ENCODE assay signal across 11 cellular contexts in genomic region chr1:206709772-206710456, GRCh38. TPM values are rescaled to one million over a fixed set of nuclear protein-coding genes. Genes with fewer than 3 reads are reported as not detected.
A peak's percentile ranks its signal among the peaks of the same experiment; 100 is the strongest.
DNase-seq lines count a peak whose midpoint lies in the region; ATAC-seq and TF ChIP-seq lines count a peak whose summit lies in the region.
"Had no signal": no experiment of that assay in that cellular context is flagged by ENCODE, and none has a peak within 500 bp of the region (broad histone marks: within the 10 kb centered on the region; RNA-seq: fewer than 3 reads in every experiment).

No MANE protein-coding gene starts in this region.

- TF ChIP-seq CTCF in body of pancreas (IDR thresholded peaks at IDR 0.05), result no peak
- TF ChIP-seq CTCF in right lobe of liver (IDR thresholded peaks at IDR 0.05), result no peak
- no peak for TF ChIP-seq CTCF in A673 (conservative IDR thresholded peaks at IDR 0.05; ENCODE audit: low read depth, low read length)

- BruUV-seq in A673 (replicated peaks; lab: Mats Ljungman, UMichigan), result no TSS peak

- in situ Hi-C loops in GM23248 (cut with MboI), result no loop called here

- ATAC-seq in body of pancreas, result no peak
- no peak for ATAC-seq in right lobe of liver
- ATAC-seq in HG03039 (IDR thresholded peaks at IDR 0.05; ENCODE audit: unreplicated experiment), result no peak
- no peak for ATAC-seq in HG03097 (IDR thresholded peaks at IDR 0.05; ENCODE audit: low FRiP score, unreplicated experiment)

- no peak overlapping the region for H3K27ac ChIP-seq in BLaER1
- H3K27ac ChIP-seq in GM23248, result peak overlapping the region; percentile 98
- peak overlapping the region; percentile 28 to 72 (median 59) for H3K27ac ChIP-seq in body of pancreas
- H3K27ac ChIP-seq in right lobe of liver, result peak overlapping the region in 2 of 3 donors; percentile 40 to 50
- H3K27ac ChIP-seq in SJCRH30, result no peak overlapping the region
- H3K27ac ChIP-seq in A673 (ENCODE audit: low read depth, low read length, poor library complexity, severe bottlenecking), result no peak overlapping the region

- CTCF ChIA-PET in A673 (lab: Charles Lee), result no interaction called here

- H3K27me3 ChIP-seq in BLaER1 (no peaks in the 10 kb centered on the region), GM23248 (replicated peaks; ENCODE audit: insufficient read depth) (no peaks in the 10 kb centered on the region), body of pancreas (no peaks in the 10 kb centered on the region), right lobe of liver (no peaks in the 10 kb centered on the region), SJCRH30 (no peaks in the 10 kb centered on the region), A673 (replicated peaks; ENCODE audit: insufficient read depth, low read depth, low read length, poor library complexity) (no peaks in the 10 kb centered on the region)

- H3K4me3 ChIP-seq in BLaER1 (no peak overlapping the region), GM23248 (no peak overlapping the region), body of pancreas (no peak overlapping the region), right lobe of liver (no peak overlapping the region), SJCRH30 (no peak overlapping the region), A673 (ENCODE audit: low read depth, low read length, poor library complexity, severe bottlenecking) (no peak overlapping the region)

- peak overlapping the region; percentile 90 for H3K4me2 ChIP-seq in BLaER1
- peak overlapping the region; percentile 53 for H3K4me2 ChIP-seq in GM23248 (ENCODE audit: unreplicated experiment)

- intact Hi-C loops in body of pancreas (cut with DNase I) (loop anchor here (10.0 kb wide), 1 partner anchor 75 kb away; no protein-coding TSS in a partner anchor), right lobe of liver (cut with DNase I) (no loop called here), A673 (cut with micrococcal nuclease; ENCODE audit: unreplicated experiment) (no loop called here)

- H4K20me1 ChIP-seq in BLaER1 (peaks cover 100% of the 10 kb centered on the region), GM23248 (ENCODE audit: insufficient read depth) (peaks cover 6% of the 10 kb centered on the region; the same call in 1 of the 2 replicates)

- 66 to 68% methylated on average over 5 of the region's 5 CpGs for WGBS in GM23248 (ENCODE audit: low coverage in 1 of 2, low lambda C conversion rate in 2 of 2, missing lambda C conversion rate in 2 of 2), 2 experiments
- 51 to 61% methylated on average over 5 of the region's 5 CpGs for WGBS in body of pancreas, 2 donors
- 62% methylated on average over 5 of the region's 5 CpGs for WGBS in right lobe of liver (ENCODE audit: insufficient coverage, low coverage, low lambda C conversion rate, missing lambda C conversion rate)

- POLR2A ChIA-PET in A673 (lab: Charles Lee; ENCODE audit: low non-redundant PET), result no interaction called here

- TF ChIP-seq POLR2A in body of pancreas (IDR thresholded peaks at IDR 0.05) (no peak), right lobe of liver (IDR thresholded peaks at IDR 0.05) (no peak)

- peaks cover 15% of the 10 kb centered on the region; the same call in 1 of the 2 replicates for H3K36me3 ChIP-seq in BLaER1
- no peaks in the 10 kb centered on the region for H3K36me3 ChIP-seq in GM23248 (ENCODE audit: low read depth)
- H3K36me3 ChIP-seq in body of pancreas (replicated peaks in 1 of 2; ENCODE audit: insufficient read depth in 1 of 2, low read depth in 2 of 2), result no peaks in the 10 kb centered on the region
- no peaks in the 10 kb centered on the region for H3K36me3 ChIP-seq in right lobe of liver
- peaks cover 3% of the 10 kb centered on the region; the same call in 1 of the 2 replicates for H3K36me3 ChIP-seq in SJCRH30
- H3K36me3 ChIP-seq in A673 (ENCODE audit: insufficient read depth, low read length, poor library complexity, severe bottlenecking), result no peaks in the 10 kb centered on the region

- H3K4me1 ChIP-seq in BLaER1, result peaks cover 100% of the 10 kb centered on the region
- peaks cover 73% of the 10 kb centered on the region for H3K4me1 ChIP-seq in GM23248 (ENCODE audit: insufficient read depth)
- peaks cover 88% of the 10 kb centered on the region for H3K4me1 ChIP-seq in body of pancreas
- peaks cover 0 to 71% (median 26%) of the 10 kb centered on the region in 4 donors for H3K4me1 ChIP-seq in right lobe of liver
- H3K4me1 ChIP-seq in SJCRH30, result peaks cover 52% of the 10 kb centered on the region
- H3K4me1 ChIP-seq in A673 (ENCODE audit: insufficient read depth, low read length, poor library complexity, severe bottlenecking), result peaks cover 19% of the 10 kb centered on the region

- no peaks in the 10 kb centered on the region for H3K9me2 ChIP-seq in GM23248 (ENCODE audit: insufficient read depth)

- peak; percentile 72 for DNase-seq in GM23248
- DNase-seq in body of pancreas, result no peak
- no peak for DNase-seq in right lobe of liver
- DNase-seq in SJCRH30, result no peak
- no peak for DNase-seq in A673 (ENCODE audit: low spot score)
- DNase-seq: activated CD4-positive, alpha-beta T cell treated with anti-CD3 and anti-CD28 coated beads for 4 hours; activated naive CD4-positive, alpha-beta T cell; CD4-positive, alpha-beta memory T cell had no signal

- H3F3A ChIP-seq in GM23248 (ENCODE audit: insufficient read depth), result peaks cover 60% of the 10 kb centered on the region

- peaks cover 98% of the 10 kb centered on the region for H3K79me2 ChIP-seq in GM23248 (ENCODE audit: insufficient read depth)

- no peak overlapping the region for H2AFZ ChIP-seq in GM23248

- H3K9ac ChIP-seq in BLaER1 (no peak overlapping the region), GM23248 (peak overlapping the region; percentile 36; the same call in 1 of the 2 replicates)

- H3K9me3 ChIP-seq in BLaER1 (no peaks in the 10 kb centered on the region), GM23248 (ENCODE audit: low read depth) (no peaks in the 10 kb centered on the region), body of pancreas (no peaks in the 10 kb centered on the region), right lobe of liver (no peaks in the 10 kb centered on the region), SJCRH30 (replicated peaks) (no peaks in the 10 kb centered on the region), A673 (ENCODE audit: low read depth, low read length, poor library complexity, severe bottlenecking) (no peaks in the 10 kb centered on the region)

RNA-seq across cellular contexts. Expression of gene MAPKAPK2, which starts 25.2 kb away (rescaled TPM):
- 50.6 and 63.3 TPM in 2 replicates for total RNA-seq in GM23248 (2014; rRNA removed; shearing (Covaris generic))
- polyA plus RNA-seq in GM23248 (2016; fragmentation: Nextera tagmentation; extraction: Ambion mirVana), result 7.5 and 8.8 TPM in 2 replicates
- total RNA-seq in body of pancreas (10 to 100 TPM; 29.1 to 46.5 TPM), right lobe of liver (10 to 100 TPM; 25.6 to 46.6 (median 34.0) TPM), A673 (2021) (39.2 and 41.9 TPM in 2 replicates)
- 64.4 and 67.6 TPM in 2 replicates for total RNA-seq in SJCRH30 (2014; rRNA removed; shearing (Covaris generic))

Comparison
In these comparisons a context has a peak if more than half of its experiments do, and no peak if none do; other contexts are left out.
1. H3K27ac ChIP-seq: peak in GM23248 (single experiment), body of pancreas (4 of 4) and right lobe of liver (2 of 3); none in BLaER1 (single experiment), SJCRH30 (single experiment) and A673 (single experiment).